Comparison of ENCODE assay signal across 36 cellular contexts in the genomic region with DNA sequence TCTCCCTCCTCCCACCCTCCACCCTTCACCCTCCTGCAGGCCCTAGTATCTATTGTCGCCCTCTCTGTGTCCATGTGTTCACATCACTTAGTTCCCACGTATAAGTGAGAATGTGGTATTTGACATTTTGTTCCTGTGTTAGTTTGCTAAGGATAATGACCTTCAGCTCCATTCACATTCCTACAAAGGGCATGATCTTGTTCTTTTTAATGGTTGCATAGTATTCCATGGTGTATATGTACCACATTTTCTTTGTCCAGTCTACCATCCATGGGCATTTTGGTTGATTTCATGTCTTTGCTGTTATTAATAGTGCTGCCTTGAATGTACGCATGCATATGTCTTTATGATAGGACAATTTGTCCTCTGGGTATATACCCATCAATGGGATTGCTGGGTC. TPM values are rescaled to one million over a fixed set of nuclear protein-coding genes. Genes with fewer than 3 reads are reported as not detected.
"Had no signal": no experiment of that assay in that cellular context is flagged by ENCODE, and none has a peak within 500 bp of the region (broad histone marks: within the 10 kb centered on the region; RNA-seq: fewer than 3 reads in every experiment).

No MANE protein-coding gene starts in this region.

- H3K9me3 ChIP-seq: adrenal gland, body of pancreas, esophagus muscularis mucosa, gastroesophageal sphincter, heart right ventricle had no signal

- DNase-seq: activated CD4-positive, alpha-beta memory T cell treated with anti-CD3 and anti-CD28 coated beads for 36 hours; activated CD4-positive, alpha-beta T cell treated with anti-CD3 and anti-CD28 coated beads for 36 hours; activated CD4-positive, alpha-beta T cell treated with anti-CD3 and anti-CD28 coated beads, Interleukin-2, amount 10 ng/mL, durations not matched to agents 24 days and 14 days; activated CD4-positive, CD25-positive, alpha-beta regulatory T cell; activated CD4-positive, CD25-positive, alpha-beta regulatory T cell treated with anti-CD3 and anti-CD28 coated beads, Interleukin-2, amount 50 U/mL, for 72 hours; activated CD8-positive, alpha-beta memory T cell treated with anti-CD3 and anti-CD28 coated beads, Interleukin-2, amount 10 ng/mL, durations not matched to agents 7 days and 5 days; activated CD8-positive, alpha-beta memory T cell treated with anti-CD3 and anti-CD28 coated beads, Interleukin-2, amount 50 U/mL, for 4 hours; activated CD8-positive, alpha-beta T cell treated with anti-CD3 and anti-CD28 coated beads, Interleukin-2, amount 10 ng/mL, durations not matched to agents 7 days and 5 days; activated effector memory CD4-positive, alpha-beta T cell treated with anti-CD3 and anti-CD28 coated beads, Interleukin-2, amount 50 U/mL, for 16 hours; activated naive CD4-positive, alpha-beta T cell treated with anti-CD3 and anti-CD28 coated beads for 36 hours; activated naive CD8-positive, alpha-beta T cell treated with anti-CD3 and anti-CD28 coated beads for 36 hours; activated naive CD8-positive, alpha-beta T cell treated with anti-CD3 and anti-CD28 coated beads, Interleukin-2, amount 50 U/mL, for 24 hours; activated T-cell treated with anti-CD3 and anti-CD28 coated beads, Interleukin-2, amount 50 U/mL, for 1 hour; activated T-cell treated with anti-CD3 and anti-CD28 coated beads, Interleukin-2, amount 50 U/mL, for 48 hours; adrenal gland; amygdala; aorta; body of pancreas; dorsolateral prefrontal cortex; effector memory CD4-positive, alpha-beta T cell; endodermal cell; erythroblast; foreskin melanocyte; heart right ventricle had no signal

- ATAC-seq: activated CD4-positive, alpha-beta T cell treated with anti-CD3 and anti-CD28 coated beads for 36 hours; activated CD8-positive, alpha-beta memory T cell treated with anti-CD3 and anti-CD28 coated beads, Interleukin-2, amount 10 ng/mL, durations not matched to agents 7 days and 5 days; activated CD8-positive, alpha-beta T cell treated with anti-CD3 and anti-CD28 coated beads, Interleukin-2, amount 10 ng/mL, durations not matched to agents 7 days and 5 days; activated naive CD8-positive, alpha-beta T cell treated with anti-CD3 and anti-CD28 coated beads, Interleukin-2, amount 50 U/mL, for 24 hours; body of pancreas; gastroesophageal sphincter; heart right ventricle had no signal

- H3K27me3 ChIP-seq: adrenal gland, body of pancreas, dorsolateral prefrontal cortex, esophagus muscularis mucosa, gastroesophageal sphincter, heart right ventricle, hepatocyte had no signal

- H3K4me1 ChIP-seq: adrenal gland, body of pancreas, esophagus muscularis mucosa, gastroesophageal sphincter, heart right ventricle had no signal

- H3K4me2 ChIP-seq: hepatocyte had no signal

- H3K27ac ChIP-seq: adrenal gland, body of pancreas, cardiac muscle cell, coronary artery, dorsolateral prefrontal cortex, esophagus muscularis mucosa, gastroesophageal sphincter, heart right ventricle, hepatocyte had no signal

- H3K4me3 ChIP-seq: adrenal gland, body of pancreas, cardiac muscle cell, coronary artery, dorsolateral prefrontal cortex, esophagus muscularis mucosa, gastroesophageal sphincter, heart right ventricle, hepatocyte had no signal

- H2AFZ ChIP-seq: hepatocyte had no signal

- H3K36me3 ChIP-seq: adrenal gland, cardiac muscle cell, esophagus muscularis mucosa, gastroesophageal sphincter, heart right ventricle had no signal

- H3K79me2 ChIP-seq: hepatocyte had no signal

RNA-seq across cellular contexts. Expression of a gene that starts 29.6 kb away (rescaled TPM):
- total RNA-seq: activated CD4-positive, alpha-beta memory T cell treated with anti-CD3 and anti-CD28 coated beads for 36 hours; activated CD4-positive, alpha-beta T cell treated with anti-CD3 and anti-CD28 coated beads for 36 hours; activated CD4-positive, alpha-beta T cell treated with anti-CD3 and anti-CD28 coated beads, Interleukin-2, amount 10 ng/mL, durations not matched to agents 24 days and 14 days; activated CD8-positive, alpha-beta memory T cell treated with anti-CD3 and anti-CD28 coated beads for 36 hours; activated CD8-positive, alpha-beta memory T cell treated with anti-CD3 and anti-CD28 coated beads, Interleukin-2, amount 10 ng/mL, durations not matched to agents 7 days and 5 days; activated CD8-positive, alpha-beta T cell treated with anti-CD3 and anti-CD28 coated beads, Interleukin-2, amount 10 ng/mL, durations not matched to agents 7 days and 5 days; activated naive CD4-positive, alpha-beta T cell treated with anti-CD3 and anti-CD28 coated beads for 36 hours; activated naive CD8-positive, alpha-beta T cell treated with anti-CD3 and anti-CD28 coated beads for 36 hours; activated T-helper 1 cell treated with anti-CD3 and anti-CD28 coated beads, Interleukin-12 subunit alpha, Interleukin-12 subunit beta, Interleukin-2, Interleukin-4 antibody, amounts not matched to agents 30 ng/mL and 10 ng/mL and 1 ng/mL, durations not matched to agents 14 hours and 24 hours and 36 hours; activated T-helper 2 cell treated with anti-CD3 and anti-CD28 coated beads, Interferon-gamma antibody, Interleukin-2, Interleukin-4, amounts not matched to agents 10 μg/mL and 5 μg/mL and 100 μg/mL, durations not matched to agents 14 hours and 24 hours and 36 hours; adrenal gland; aorta; body of pancreas; cardiac muscle cell; cerebellum; endodermal cell; esophagus muscularis mucosa; fibroblast of lung; fibroblast of villous mesenchyme; gastroesophageal sphincter; glomerular endothelial cell; heart right ventricle; hepatocyte had no signal
- polyA plus RNA-seq: adrenal gland, aorta, cardiac muscle cell, fibroblast of lung, heart right ventricle, hepatocyte had no signal
